13 cellular contexts compared by ENCODE assay signal in genomic region chr3:42651248-42652091, GRCh38. TPM values are rescaled to one million over a fixed set of nuclear protein-coding genes. Genes with fewer than 3 reads are reported as not detected.
DNase-seq lines count a peak whose midpoint lies in the region; ATAC-seq and TF ChIP-seq lines count a peak whose summit lies in the region.
"Had no signal": no experiment of that assay in that cellular context is flagged by ENCODE, and none has a peak within 500 bp of the region (broad histone marks: within the 10 kb centered on the region; RNA-seq: fewer than 3 reads in every experiment).

No MANE protein-coding gene starts in this region.

- peaks cover 14% of the 10 kb centered on the region for H3K79me2 ChIP-seq in hepatocyte

- H3K9me3 ChIP-seq in hepatocyte (ENCODE audit: low read depth) (no peaks in the 10 kb centered on the region), thyroid gland (no peaks in the 10 kb centered on the region), spleen (no peaks in the 10 kb centered on the region)
- H3K9me3 ChIP-seq: colonic mucosa, testis had no signal

- H3K36me3 ChIP-seq in hepatocyte (replicated peaks; ENCODE audit: insufficient read depth, low read depth) (no peaks in the 10 kb centered on the region), thyroid gland (peaks cover 4 to 18% of the 10 kb centered on the region in 2 donors), spleen (peaks cover 0 to 38% (median 22%) of the 10 kb centered on the region in 6 donors)
- H3K36me3 ChIP-seq: colonic mucosa had no signal

- peaks cover 12% of the 10 kb centered on the region for H3K36me3 Mint-ChIP-seq in activated CD8-positive, alpha-beta memory T cell treated with anti-CD3 and anti-CD28 coated beads, Interleukin-2, amount 10 ng/mL, durations not matched to agents 7 days and 5 days

- intact Hi-C loops in thyroid gland (cut with DNase I) (no loop called here), spleen (cut with DNase I; ENCODE audit: low total_unique reads) (loop anchor here (10.0 kb wide), 1 partner anchor 93 kb away; no protein-coding TSS in a partner anchor)

- TF ChIP-seq POLR2A in thyroid gland (IDR thresholded peaks at IDR 0.05): no peak
- TF ChIP-seq POLR2A in spleen (IDR thresholded peaks at IDR 0.05): no peak

- no peak overlapping the region for H3K4me3 Mint-ChIP-seq in activated CD8-positive, alpha-beta memory T cell treated with anti-CD3 and anti-CD28 coated beads, Interleukin-2, amount 10 ng/mL, durations not matched to agents 7 days and 5 days

- H3K4me2 ChIP-seq in hepatocyte: peak overlapping the region; percentile 100

- H3K4me1 ChIP-seq in hepatocyte (ENCODE audit: insufficient read depth): peaks cover 33% of the 10 kb centered on the region
- peaks cover 28 to 36% of the 10 kb centered on the region in 2 donors for H3K4me1 ChIP-seq in thyroid gland
- H3K4me1 ChIP-seq in spleen: peaks cover 17 to 94% (median 39%) of the 10 kb centered on the region in 6 donors
- H3K4me1 ChIP-seq: colonic mucosa had no signal

- H3K27ac Mint-ChIP-seq in activated CD8-positive, alpha-beta memory T cell treated with anti-CD3 and anti-CD28 coated beads, Interleukin-2, amount 10 ng/mL, durations not matched to agents 7 days and 5 days: peak overlapping the region; percentile 22

- no peak overlapping the region for H2AFZ ChIP-seq in hepatocyte

- H3K27me3 Mint-ChIP-seq in activated CD8-positive, alpha-beta memory T cell treated with anti-CD3 and anti-CD28 coated beads, Interleukin-2, amount 10 ng/mL, durations not matched to agents 7 days and 5 days: peaks cover 7% of the 10 kb centered on the region

- H3K27me3 ChIP-seq in hepatocyte: no peaks in the 10 kb centered on the region
- H3K27me3 ChIP-seq in thyroid gland: no peaks in the 10 kb centered on the region
- peaks cover 0 to 15% (median 0%) of the 10 kb centered on the region in 7 donors for H3K27me3 ChIP-seq in spleen (replicated peaks in 1 of 7)
- H3K27me3 ChIP-seq: colonic mucosa, testis had no signal

- 64% methylated on average over 9 of the region's 9 CpGs for WGBS in hepatocyte (ENCODE audit: low lambda C conversion rate, missing lambda C conversion rate)
- 83 to 85% methylated on average over 8 to 9 of the region's 9 CpGs for WGBS in thyroid gland, 2 donors
- WGBS in spleen, 5 donors: 88 to 91% (median 90%) methylated on average over 9 of the region's 9 CpGs

- H3K9me3 Mint-ChIP-seq in activated CD8-positive, alpha-beta memory T cell treated with anti-CD3 and anti-CD28 coated beads, Interleukin-2, amount 10 ng/mL, durations not matched to agents 7 days and 5 days (ENCODE audit: low read depth): no peaks in the 10 kb centered on the region

- H3K27ac ChIP-seq in angular gyrus (ENCODE audit: low read depth, low read length) (peak overlapping the region; percentile 93), hepatocyte (peak overlapping the region; percentile 76), thyroid gland (peak overlapping the region in 2 of 3 donors; percentile 86 to 97), spleen (peak overlapping the region in 2 of 8 donors; percentile 85 to 90)

- no peaks in the 10 kb centered on the region for H3K9me2 ChIP-seq in hepatocyte (replicated peaks; ENCODE audit: insufficient read depth)

- H3K4me1 Mint-ChIP-seq in activated CD8-positive, alpha-beta memory T cell treated with anti-CD3 and anti-CD28 coated beads, Interleukin-2, amount 10 ng/mL, durations not matched to agents 7 days and 5 days: peaks cover 19% of the 10 kb centered on the region

- no peak for ATAC-seq in activated CD8-positive, alpha-beta memory T cell treated with anti-CD3 and anti-CD28 coated beads, Interleukin-2, amount 10 ng/mL, durations not matched to agents 7 days and 5 days
- ATAC-seq in HG02610 (IDR thresholded peaks at IDR 0.05; ENCODE audit: unreplicated experiment): no peak
- ATAC-seq in HG03378 (IDR thresholded peaks at IDR 0.05; ENCODE audit: unreplicated experiment): no peak

- H4K20me1 ChIP-seq in hepatocyte (ENCODE audit: insufficient read depth, poor library complexity, severe bottlenecking): no peaks in the 10 kb centered on the region

- CTCF ChIA-PET in activated CD8-positive, alpha-beta memory T cell treated with anti-CD3 and anti-CD28 coated beads, Interleukin-2, amount 10 ng/mL, durations not matched to agents 7 days and 5 days (lab: Charles Lee): interaction anchor here (0.9 to 1.7 kb wide), 4 partner anchors 9 to 118 kb away, joined by 3 to 6 read pairs (median 4); no protein-coding TSS in a partner anchor

- DNase-seq in activated CD8-positive, alpha-beta memory T cell treated with anti-CD3 and anti-CD28 coated beads, Interleukin-2, amount 10 ng/mL, durations not matched to agents 7 days and 5 days: no peak
- DNase-seq in activated CD8-positive, alpha-beta memory T cell treated with anti-CD3 and anti-CD28 coated beads, Interleukin-2, amount 50 U/mL, for 48 hours: no peak
- DNase-seq in hepatocyte (ENCODE audit: low spot score) (no peak), thyroid gland (no peak), spleen (no peak)
- DNase-seq: colonic mucosa, KG1, occipital lobe, testis had no signal

- H3K4me3 ChIP-seq in hepatocyte (no peak overlapping the region), thyroid gland (replicated peaks in 1 of 3) (no peak overlapping the region), spleen (peak overlapping the region in 1 of 8 donors; percentile 86)
- H3K4me3 ChIP-seq: testis had no signal

- TF ChIP-seq CTCF in hepatocyte (IDR thresholded peaks at IDR 0.05; ENCODE audit: poor library complexity) (no peak), thyroid gland (IDR thresholded peaks at IDR 0.05) (no peak), spleen (IDR thresholded peaks at IDR 0.05 in 8 of 11, conservative IDR thresholded peaks at IDR 0.05 in 3 of 11) (no peak)

RNA-seq across cellular contexts. Expression of gene ZBTB47, which starts 2.0 kb away (rescaled TPM):
- under 1 TPM; 0.41 to 0.56 TPM for total RNA-seq in activated CD8-positive, alpha-beta memory T cell treated with anti-CD3 and anti-CD28 coated beads, Interleukin-2, amount 10 ng/mL, durations not matched to agents 7 days and 5 days
- 12.3 and 14.2 TPM in 2 replicates for total RNA-seq in hepatocyte
- 4.7 and 7.0 TPM in 2 replicates for polyA plus RNA-seq in hepatocyte
- total RNA-seq in thyroid gland: 10 to 100 TPM; 33.3 to 44.4 (median 42.0) TPM
- total RNA-seq in spleen: 10 to 100 TPM in 6 of 7 donors, 1 to 10 TPM in 1; 9.9 to 22.2 (median 16.3) TPM
- polyA plus RNA-seq in spleen: 1 to 10 TPM; 2.1 to 5.0 (median 2.5) TPM

RNA-seq across cellular contexts. Expression of gene KLHL40, which starts 33.9 kb away (rescaled TPM):
- total RNA-seq in activated CD8-positive, alpha-beta memory T cell treated with anti-CD3 and anti-CD28 coated beads, Interleukin-2, amount 10 ng/mL, durations not matched to agents 7 days and 5 days: not detected
- not detected in 2 replicates for total RNA-seq in hepatocyte
- not detected in 2 replicates for polyA plus RNA-seq in hepatocyte
- not detected for total RNA-seq in thyroid gland
- not detected for total RNA-seq in spleen
- polyA plus RNA-seq in spleen: under 1 TPM in 2 of 3 donors, not detected in 1; 0.03 to 0.17 TPM
- total RNA-seq: colonic mucosa; occipital lobe; T-helper 2 cell treated with Interferon-gamma antibody and Interleukin-4, amounts not matched to agents 100 ng/mL and 5 ng/mL, for 36 hours had no signal

RNA-seq across cellular contexts. Expression of gene NKTR, which starts 51.0 kb away (rescaled TPM):
- 100 to 1,000 TPM in 1 of 2 experiments, 10 to 100 TPM in 1; 76.0 to 120 TPM for total RNA-seq in activated CD8-positive, alpha-beta memory T cell treated with anti-CD3 and anti-CD28 coated beads, Interleukin-2, amount 10 ng/mL, durations not matched to agents 7 days and 5 days
- total RNA-seq in hepatocyte: 74.3 and 78.9 TPM in 2 replicates
- polyA plus RNA-seq in hepatocyte: 36.8 and 66.2 TPM in 2 replicates
- total RNA-seq in thyroid gland: 100 to 1,000 TPM; 157 to 383 (median 197) TPM
- 100 to 1,000 TPM in 6 of 7 donors, 10 to 100 TPM in 1; 99.2 to 258 (median 159) TPM for total RNA-seq in spleen
- polyA plus RNA-seq in spleen: 10 to 100 TPM; 19.9 to 35.8 (median 30.9) TPM

RNA-seq across cellular contexts. Expression of gene HHATL, which starts 51.1 kb away (rescaled TPM):
- total RNA-seq in activated CD8-positive, alpha-beta memory T cell treated with anti-CD3 and anti-CD28 coated beads, Interleukin-2, amount 10 ng/mL, durations not matched to agents 7 days and 5 days: not detected
- total RNA-seq in hepatocyte (not detected in 2 replicates), thyroid gland (10 to 100 TPM; 15.7 to 64.1 (median 32.4) TPM), spleen (not detected)
- polyA plus RNA-seq in hepatocyte (not detected in 2 replicates), spleen (under 1 TPM in 2 of 3 donors, not detected in 1; 0.13 to 0.42 TPM)
- total RNA-seq: occipital lobe; T-helper 2 cell treated with Interferon-gamma antibody and Interleukin-4, amounts not matched to agents 100 ng/mL and 5 ng/mL, for 36 hours had no signal
